In the genomic region with DNA sequence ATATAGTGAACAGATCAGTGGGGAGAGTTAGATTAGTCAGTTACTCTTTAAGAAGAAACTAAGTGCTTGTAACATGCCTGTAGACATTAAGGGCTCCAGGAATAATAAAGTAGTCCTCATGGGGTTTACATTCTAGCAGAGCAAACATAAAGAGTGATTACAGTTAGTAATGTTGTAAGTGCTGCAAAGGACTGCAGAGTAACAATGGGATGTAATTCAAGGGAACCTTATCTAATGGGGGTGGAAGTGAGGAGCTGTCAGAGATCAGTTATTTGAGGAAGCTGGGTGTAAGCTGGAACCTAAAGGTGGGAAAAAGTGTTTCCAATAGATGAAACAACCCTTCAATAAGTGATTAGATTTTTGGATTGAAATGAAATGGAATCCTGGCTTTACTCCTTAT, we compare ENCODE assay signal across 28 cellular contexts.
"Had no signal": no experiment of that assay in that cellular context is flagged by ENCODE, and none has a peak within 500 bp of the region (broad histone marks: within the 10 kb centered on the region; RNA-seq: fewer than 3 reads in every experiment).

No MANE protein-coding gene starts in this region.

- H3K27me3 ChIP-seq: ascending aorta, body of pancreas, SJSA1 had no signal

- H3K27ac Mint-ChIP-seq: activated B cell treated with CpG ODN at 0.5 μM for 24 hours; activated CD4-positive, alpha-beta T cell treated with anti-CD3 and anti-CD28 coated beads, Interleukin-2, amount 10 ng/mL, durations not matched to agents 24 days and 14 days; activated CD8-positive, alpha-beta memory T cell treated with anti-CD3 and anti-CD28 coated beads, Interleukin-2, amount 10 ng/mL, durations not matched to agents 7 days and 5 days; activated naive CD4-positive, alpha-beta T cell treated with anti-CD3 and anti-CD28 coated beads, Interleukin-2, amount 10 ng/mL, durations not matched to agents 7 days and 5 days; activated naive CD8-positive, alpha-beta T cell treated with anti-CD3 and anti-CD28 coated beads, Interleukin-2, amount 50 U/mL, for 24 hours; activated T-helper 17 cell treated with anti-CD3 and anti-CD28 coated beads, Interleukin-2, amount 50 U/mL, for 72 hours had no signal

- H3K4me3 ChIP-seq: ascending aorta, body of pancreas, SJSA1 had no signal

- H3K4me1 ChIP-seq: ascending aorta, body of pancreas, SJSA1 had no signal

- H3K9me3 Mint-ChIP-seq: activated CD4-positive, alpha-beta T cell treated with anti-CD3 and anti-CD28 coated beads, Interleukin-2, amount 10 ng/mL, durations not matched to agents 24 days and 14 days; activated naive CD4-positive, alpha-beta T cell treated with anti-CD3 and anti-CD28 coated beads, Interleukin-2, amount 10 ng/mL, durations not matched to agents 7 days and 5 days; activated T-helper 17 cell treated with anti-CD3 and anti-CD28 coated beads, Interleukin-2, amount 50 U/mL, for 72 hours had no signal

- H3K9me3 ChIP-seq: SJSA1 had no signal

- ATAC-seq: activated CD8-positive, alpha-beta memory T cell treated with anti-CD3 and anti-CD28 coated beads, Interleukin-2, amount 10 ng/mL, durations not matched to agents 7 days and 5 days; activated naive CD8-positive, alpha-beta T cell treated with anti-CD3 and anti-CD28 coated beads, Interleukin-2, amount 50 U/mL, for 24 hours; activated T-cell treated with anti-CD3 and anti-CD28 coated beads, Interleukin-2, amount 50 U/mL, for 4 hours; activated T-helper 17 cell treated with anti-CD3 and anti-CD28 coated beads, Interleukin-2, amount 50 U/mL, for 72 hours; body of pancreas; Panc1; SK-N-SH treated with all-trans-retinoic acid at 6 μM for 48 hours had no signal

- H3K4me1 Mint-ChIP-seq: activated CD4-positive, alpha-beta T cell treated with anti-CD3 and anti-CD28 coated beads, Interleukin-2, amount 10 ng/mL, durations not matched to agents 24 days and 14 days; activated CD8-positive, alpha-beta memory T cell treated with anti-CD3 and anti-CD28 coated beads, Interleukin-2, amount 10 ng/mL, durations not matched to agents 7 days and 5 days had no signal

- H3K27me3 Mint-ChIP-seq: activated B cell treated with CpG ODN at 0.5 μM for 24 hours; activated CD4-positive, alpha-beta T cell treated with anti-CD3 and anti-CD28 coated beads, Interleukin-2, amount 10 ng/mL, durations not matched to agents 24 days and 14 days; activated CD8-positive, alpha-beta memory T cell treated with anti-CD3 and anti-CD28 coated beads, Interleukin-2, amount 10 ng/mL, durations not matched to agents 7 days and 5 days; activated naive CD4-positive, alpha-beta T cell treated with anti-CD3 and anti-CD28 coated beads, Interleukin-2, amount 10 ng/mL, durations not matched to agents 7 days and 5 days; activated naive CD8-positive, alpha-beta T cell treated with anti-CD3 and anti-CD28 coated beads, Interleukin-2, amount 50 U/mL, for 24 hours; activated T-helper 17 cell treated with anti-CD3 and anti-CD28 coated beads, Interleukin-2, amount 50 U/mL, for 72 hours had no signal

- DNase-seq: activated B cell treated with CpG ODN at 0.5 μM for 24 hours; activated CD4-positive, alpha-beta T cell treated with anti-CD3 and anti-CD28 coated beads for 1 hour; activated CD4-positive, alpha-beta T cell treated with anti-CD3 and anti-CD28 coated beads, Interleukin-2, amount 10 ng/mL, durations not matched to agents 24 days and 14 days; activated CD4-positive, alpha-beta T cell treated with anti-CD3 and anti-CD28 coated beads, Interleukin-2, amount 50 U/mL, for 48 hours; activated CD8-positive, alpha-beta memory T cell treated with anti-CD3 and anti-CD28 coated beads, Interleukin-2, amount 10 ng/mL, durations not matched to agents 7 days and 5 days; activated gamma-delta T cell; activated naive CD4-positive, alpha-beta T cell treated with anti-CD3 and anti-CD28 coated beads, Interleukin-2, amount 10 ng/mL, durations not matched to agents 7 days and 5 days; activated naive CD8-positive, alpha-beta T cell treated with anti-CD3 and anti-CD28 coated beads, Interleukin-2, amount 50 U/mL, for 24 hours; activated T-cell treated with anti-CD3 and anti-CD28 coated beads, Interleukin-2, amount 50 U/mL, for 4 hours; amniotic stem cell; body of pancreas; NCI-H1105; NCI-H1436; NCI-H1694 treated with DMSO at 0.1 percent for 48 hours; NCI-H2029 treated with DMSO at 0.1 percent for 48 hours; NCI-H345; NCI-H510A; NCI-H526 treated with DMSO at 0.1 percent for 48 hours; OCI-M1; RPMI8226; SHP77; SW 1271 had no signal

- H3K4me3 Mint-ChIP-seq: activated B cell treated with CpG ODN at 0.5 μM for 24 hours; activated CD4-positive, alpha-beta T cell treated with anti-CD3 and anti-CD28 coated beads, Interleukin-2, amount 10 ng/mL, durations not matched to agents 24 days and 14 days; activated CD8-positive, alpha-beta memory T cell treated with anti-CD3 and anti-CD28 coated beads, Interleukin-2, amount 10 ng/mL, durations not matched to agents 7 days and 5 days; activated naive CD4-positive, alpha-beta T cell treated with anti-CD3 and anti-CD28 coated beads, Interleukin-2, amount 10 ng/mL, durations not matched to agents 7 days and 5 days; activated naive CD8-positive, alpha-beta T cell treated with anti-CD3 and anti-CD28 coated beads, Interleukin-2, amount 50 U/mL, for 24 hours; activated T-cell treated with anti-CD3 and anti-CD28 coated beads, Interleukin-2, amount 50 U/mL, for 4 hours; activated T-helper 17 cell treated with anti-CD3 and anti-CD28 coated beads, Interleukin-2, amount 50 U/mL, for 72 hours had no signal

- H3K27ac ChIP-seq: ascending aorta, body of pancreas, KMS-11, SJSA1 had no signal
